In the genomic region with DNA sequence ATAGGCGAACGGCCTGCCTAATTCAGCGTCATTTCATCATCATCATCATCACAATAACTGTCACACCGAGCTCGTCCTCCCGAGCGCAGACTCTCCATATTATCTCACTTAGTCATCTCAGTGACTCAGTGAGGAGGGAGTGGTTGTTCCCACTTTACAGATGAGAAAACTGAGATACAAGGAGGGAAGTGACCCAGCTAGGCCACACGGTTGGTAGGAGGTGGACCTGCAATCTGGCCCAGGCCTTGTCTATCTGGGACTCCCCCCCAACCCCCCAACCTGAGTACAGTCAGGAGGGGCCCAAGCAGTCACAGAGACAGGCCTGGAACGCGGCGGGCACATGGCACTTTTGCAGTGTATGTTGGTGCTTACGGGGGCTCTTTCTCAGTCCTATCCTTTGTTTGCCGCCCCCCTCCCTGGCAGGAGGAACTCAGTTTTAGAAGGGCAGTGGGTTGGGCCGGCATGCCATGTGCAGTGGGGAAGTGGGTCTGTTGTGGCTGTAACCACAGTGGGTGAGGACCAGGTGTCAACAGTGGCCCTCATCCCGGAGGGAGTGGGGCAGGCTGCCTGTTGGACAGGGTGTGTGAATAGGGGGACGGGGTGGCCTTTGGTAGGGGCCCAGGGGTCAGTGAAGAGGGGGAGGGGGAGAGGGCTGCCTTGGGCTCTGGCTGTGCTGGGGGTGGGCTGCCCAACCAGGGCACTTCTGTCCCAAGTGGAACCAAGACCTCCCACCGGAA, we compare ENCODE assay signal across 8 cellular contexts. TPM values are rescaled to one million over a fixed set of nuclear protein-coding genes. Genes with fewer than 3 reads are reported as not detected.
DNase-seq lines count a peak whose midpoint lies in the region; ATAC-seq lines count a peak whose summit lies in the region.

No MANE protein-coding gene starts in this region.

- intact Hi-C loops in right cardiac atrium (cut with DNase I): loop anchor here in 3 of 4 donors (5.0 to 10.0 kb wide), 2 partner anchors 113 to 150 kb away; no protein-coding TSS in a partner anchor

- WGBS in right cardiac atrium: 80% methylated on average over 17 of the region's 17 CpGs

- H3K4me3 Mint-ChIP-seq in activated T-helper 17 cell treated with anti-CD3 and anti-CD28 coated beads, Interleukin-2, amount 50 U/mL, for 72 hours: peak overlapping the region; percentile 69
- peak overlapping the region; percentile 75 for H3K4me3 Mint-ChIP-seq in stimulated activated memory B cell treated with anti-CD40 and anti-IgM and Interleukin-4, amounts not matched to agents 10 μg/mL and 1 μg/mL and 100 μg/mL, for 72 hours

- H3K4me1 ChIP-seq in HUES48 (ENCODE audit: control insufficient read depth, insufficient read depth, low read length): peaks cover 27% of the 10 kb centered on the region
- H3K4me1 ChIP-seq in right cardiac atrium (ENCODE audit: control insufficient read depth, insufficient read depth, low read length): peaks cover 8% of the 10 kb centered on the region
- peaks cover 36% of the 10 kb centered on the region for H3K4me1 ChIP-seq in SJCRH30

- H3K27ac Mint-ChIP-seq in activated T-helper 17 cell treated with anti-CD3 and anti-CD28 coated beads, Interleukin-2, amount 50 U/mL, for 72 hours: no peak overlapping the region
- peak overlapping the region; percentile 36 for H3K27ac Mint-ChIP-seq in stimulated activated memory B cell treated with anti-CD40 and anti-IgM and Interleukin-4, amounts not matched to agents 10 μg/mL and 1 μg/mL and 100 μg/mL, for 72 hours

- H3K9me3 ChIP-seq in HUES48 (ENCODE audit: control insufficient read depth, insufficient read depth, low read length): no peaks in the 10 kb centered on the region
- no peaks in the 10 kb centered on the region for H3K9me3 ChIP-seq in right cardiac atrium (ENCODE audit: control insufficient read depth, low read length)
- no peaks in the 10 kb centered on the region for H3K9me3 ChIP-seq in SJCRH30 (replicated peaks)

- no peak overlapping the region for H3K9ac ChIP-seq in HUES48 (ENCODE audit: low read depth, low read length)

- H3K27me3 Mint-ChIP-seq in activated T-helper 17 cell treated with anti-CD3 and anti-CD28 coated beads, Interleukin-2, amount 50 U/mL, for 72 hours: peaks cover 4% of the 10 kb centered on the region
- H3K27me3 Mint-ChIP-seq in stimulated activated memory B cell treated with anti-CD40 and anti-IgM and Interleukin-4, amounts not matched to agents 10 μg/mL and 1 μg/mL and 100 μg/mL, for 72 hours: peaks cover 8% of the 10 kb centered on the region

- H3K27ac ChIP-seq in HUES48 (ENCODE audit: low read depth, low read length): no peak overlapping the region
- H3K27ac ChIP-seq in right cardiac atrium (ENCODE audit: low read length): peak overlapping the region; percentile 90
- no peak overlapping the region for H3K27ac ChIP-seq in SJCRH30

- no peaks in the 10 kb centered on the region for H3K36me3 Mint-ChIP-seq in activated T-helper 17 cell treated with anti-CD3 and anti-CD28 coated beads, Interleukin-2, amount 50 U/mL, for 72 hours (ENCODE audit: low read depth)
- no peaks in the 10 kb centered on the region for H3K36me3 Mint-ChIP-seq in stimulated activated memory B cell treated with anti-CD40 and anti-IgM and Interleukin-4, amounts not matched to agents 10 μg/mL and 1 μg/mL and 100 μg/mL, for 72 hours

- H3K9me3 Mint-ChIP-seq in activated T-helper 17 cell treated with anti-CD3 and anti-CD28 coated beads, Interleukin-2, amount 50 U/mL, for 72 hours: no peaks in the 10 kb centered on the region
- H3K9me3 Mint-ChIP-seq in stimulated activated memory B cell treated with anti-CD40 and anti-IgM and Interleukin-4, amounts not matched to agents 10 μg/mL and 1 μg/mL and 100 μg/mL, for 72 hours: no peaks in the 10 kb centered on the region

- H3K4me3 ChIP-seq in HUES48 (ENCODE audit: low read depth, low read length) (peak overlapping the region; percentile 74; the same call in 1 of the 2 replicates), right cardiac atrium (ENCODE audit: low read length) (no peak overlapping the region), SJCRH30 (no peak overlapping the region)

- H3K4me1 Mint-ChIP-seq in activated T-helper 17 cell treated with anti-CD3 and anti-CD28 coated beads, Interleukin-2, amount 50 U/mL, for 72 hours: peaks cover 8% of the 10 kb centered on the region
- peaks cover 22% of the 10 kb centered on the region for H3K4me1 Mint-ChIP-seq in stimulated activated memory B cell treated with anti-CD40 and anti-IgM and Interleukin-4, amounts not matched to agents 10 μg/mL and 1 μg/mL and 100 μg/mL, for 72 hours

- H3K36me3 ChIP-seq in HUES48 (ENCODE audit: control insufficient read depth, insufficient read depth, low read length) (no peaks in the 10 kb centered on the region), SJCRH30 (no peaks in the 10 kb centered on the region)

- no peaks in the 10 kb centered on the region for H3K27me3 ChIP-seq in HUES48 (ENCODE audit: control insufficient read depth, insufficient read depth, low read length)
- H3K27me3 ChIP-seq in right cardiac atrium (ENCODE audit: control insufficient read depth, insufficient read depth): no peaks in the 10 kb centered on the region
- H3K27me3 ChIP-seq in SJCRH30: peaks cover 17% of the 10 kb centered on the region

- peak; percentile 16 to 68 (median 62) for DNase-seq in right cardiac atrium
- no peak for DNase-seq in SJCRH30
- no peak for DNase-seq in NCI-H2171 (lab: John Stamatoyannopoulos, UW)
- no peak for DNase-seq in NCI-H2196 (lab: John Stamatoyannopoulos, UW; ENCODE audit: unreplicated experiment)

- ATAC-seq in activated T-helper 17 cell treated with anti-CD3 and anti-CD28 coated beads, Interleukin-2, amount 50 U/mL, for 72 hours (replicated peaks): peak; percentile 83
- no peak for ATAC-seq in right cardiac atrium
- ATAC-seq in stimulated activated memory B cell treated with anti-CD40 and anti-IgM and Interleukin-4, amounts not matched to agents 10 μg/mL and 1 μg/mL and 100 μg/mL, for 72 hours: peak; percentile 1
- ATAC-seq in HG03457 (IDR thresholded peaks at IDR 0.05; ENCODE audit: unreplicated experiment): no peak

RNA-seq across cellular contexts. Expression of a gene that starts 1.7 kb away (rescaled TPM):
- 10 to 100 TPM in 1 of 2 donors, 1 to 10 TPM in 1; 4.2 to 41.6 TPM for total RNA-seq in activated T-helper 17 cell treated with anti-CD3 and anti-CD28 coated beads, Interleukin-2, amount 50 U/mL, for 72 hours
- total RNA-seq in right cardiac atrium: 10 to 100 TPM; 48.1 to 72.3 (median 61.7) TPM
- polyA plus RNA-seq in right cardiac atrium: 66.0 TPM
- 37.0 and 39.1 TPM in 2 replicates for total RNA-seq in SJCRH30 (2014; rRNA removed; shearing (Covaris generic))

Comparison
In these comparisons a context has a peak if more than half of its experiments do, and no peak if none do; other contexts are left out.
1. ATAC-seq: peak in activated T-helper 17 cell treated with anti-CD3 and anti-CD28 coated beads, Interleukin-2, amount 50 U/mL, for 72 hours (single experiment) and stimulated activated memory B cell treated with anti-CD40 and anti-IgM and Interleukin-4, amounts not matched to agents 10 μg/mL and 1 μg/mL and 100 μg/mL, for 72 hours (single experiment); none in right cardiac atrium (0 of 2) and HG03457 (single experiment).
2. DNase-seq: peak in right cardiac atrium (3 of 3); none in SJCRH30 (0 of 2), NCI-H2171 (single experiment) and NCI-H2196 (single experiment).